Comparison of ENCODE assay signal across 8 cellular contexts in genomic region chr11:111935331-111936044, GRCh38. TPM values are rescaled to one million over a fixed set of nuclear protein-coding genes. Genes with fewer than 3 reads are reported as not detected.
A peak's percentile ranks its signal among the peaks of the same experiment; 100 is the strongest.
DNase-seq lines count a peak whose midpoint lies in the region; ATAC-seq and TF ChIP-seq lines count a peak whose summit lies in the region.
"Had no signal": no experiment of that assay in that cellular context is flagged by ENCODE, and none has a peak within 500 bp of the region (broad histone marks: within the 10 kb centered on the region; RNA-seq: fewer than 3 reads in every experiment).

No MANE protein-coding gene starts in this region.

- H3K9me1 ChIP-seq in IMR-90 (ENCODE audit: insufficient read depth, low read length): peaks cover 25% of the 10 kb centered on the region

- peak overlapping the region; percentile 67 for H2AFZ ChIP-seq in IMR-90 (replicated peaks; ENCODE audit: low read length, poor library complexity)

- in situ Hi-C loops in IMR-90 (cut with MboI; ENCODE audit: low sequenced_read_pairs): loop anchor here (5.0 kb wide), 1 partner anchor 42 kb away; no protein-coding TSS in a partner anchor

- H3K14ac ChIP-seq in IMR-90 (replicated peaks; ENCODE audit: low read depth, low read length): peak overlapping the region; percentile 67

- no peak for TF ChIP-seq CTCF in IMR-90 (conservative IDR thresholded peaks at IDR 0.05; ENCODE audit: low read depth, low read length)

- DNase-seq in IMR-90 (peak; percentile 15), immature natural killer cell (no peak), GM19238 (ENCODE audit: insufficient read length, low spot score) (no peak), NK-92 (lab: John Stamatoyannopoulos, UW; ENCODE audit: unreplicated experiment) (no peak)
- DNase-seq in activated CD4-positive, alpha-beta memory T cell treated with anti-CD3 and anti-CD28 coated beads for 36 hours: no peak

- CTCF ChIA-PET in IMR-90 (lab: Yijun Ruan, JAX): interaction anchor here (1.0 to 1.9 kb wide), 3 partner anchors 8 to 62 kb away, joined by 3 to 11 read pairs (median 4); no protein-coding TSS in a partner anchor
- CTCF ChIA-PET in activated CD4-positive, alpha-beta memory T cell treated with anti-CD3 and anti-CD28 coated beads for 36 hours (lab: Charles Lee): interaction anchor here (1.5 to 10.7 kb wide), 4 partner anchors 9 to 45 kb away, joined by 4 to 190 read pairs (median 12); no protein-coding TSS in a partner anchor

- no peak overlapping the region; the same call in 1 of the 2 replicates for H3K18ac ChIP-seq in IMR-90 (ENCODE audit: low read depth, low read length)

- no peaks in the 10 kb centered on the region for H3K27me3 ChIP-seq in IMR-90 (ENCODE audit: control insufficient read depth, insufficient read depth, low read length)

- H3K36me3 Mint-ChIP-seq in activated CD4-positive, alpha-beta memory T cell treated with anti-CD3 and anti-CD28 coated beads for 36 hours: no peaks in the 10 kb centered on the region
- no peaks in the 10 kb centered on the region for H3K36me3 Mint-ChIP-seq in immature natural killer cell
- no peaks in the 10 kb centered on the region for H3K36me3 Mint-ChIP-seq in stimulated activated memory B cell treated with anti-CD40 and anti-IgM and Interleukin-4, amounts not matched to agents 10 μg/mL and 1 μg/mL and 100 μg/mL, for 72 hours

- peak overlapping the region; percentile 95; the same call in 1 of the 2 replicates for H3K4me2 ChIP-seq in IMR-90 (ENCODE audit: low read depth, low read length)

- H4K20me1 ChIP-seq in IMR-90 (ENCODE audit: insufficient read depth, low read length): no peaks in the 10 kb centered on the region

- peak overlapping the region; percentile 20; the same call in 2 of the 3 replicates for H2BK15ac ChIP-seq in IMR-90 (ENCODE audit: low read depth, low read length)

- peak overlapping the region; percentile 39; the same call in 1 of the 2 replicates for H3K27ac ChIP-seq in IMR-90 (ENCODE audit: insufficient read depth, low read length)

- 55% methylated on average over 2 of the region's 4 CpGs; no CpG with 5 or more reads in 1 of the 2 experiments for WGBS in IMR-90 (ENCODE audit: extremely low coverage in 2 of 2, insufficient read length in 1 of 2), 2 experiments

- H3K27me3 Mint-ChIP-seq in activated CD4-positive, alpha-beta memory T cell treated with anti-CD3 and anti-CD28 coated beads for 36 hours: no peaks in the 10 kb centered on the region
- H3K27me3 Mint-ChIP-seq in immature natural killer cell (ENCODE audit: low read depth in 3 of 3): peaks cover 1 to 4% (median 4%) of the 10 kb centered on the region in 3 donors
- H3K27me3 Mint-ChIP-seq in stimulated activated memory B cell treated with anti-CD40 and anti-IgM and Interleukin-4, amounts not matched to agents 10 μg/mL and 1 μg/mL and 100 μg/mL, for 72 hours: peaks cover 8% of the 10 kb centered on the region

- no peak overlapping the region; the same call in 1 of the 2 replicates for H3K56ac ChIP-seq in IMR-90 (ENCODE audit: extremely low read depth, insufficient read depth, low read length)

- dilution Hi-C loops in IMR-90 (cut with HindIII; ENCODE audit: low sequenced_read_pairs, unreplicated experiment): no loop called here

- no peaks in the 10 kb centered on the region for H3K9me3 ChIP-seq in IMR-90 (ENCODE audit: control insufficient read depth, insufficient read depth, low read length)

- H4K8ac ChIP-seq in IMR-90 (ENCODE audit: low read depth in 2 of 2, low read length in 2 of 2): peak overlapping the region in 1 of 2 experiments; percentile 72; a peak in 2 of 4 replicates

- H3K4ac ChIP-seq in IMR-90 (ENCODE audit: low read depth, low read length): peak overlapping the region; percentile 65

- H4K5ac ChIP-seq in IMR-90 (ENCODE audit: low read depth, low read length): peak overlapping the region; percentile 71; the same call in 1 of the 2 replicates

- no TSS peak for BruUV-seq in IMR-90 (replicated peaks; lab: Mats Ljungman, UMichigan)

- H3K36me3 ChIP-seq in IMR-90 (ENCODE audit: control insufficient read depth, insufficient read depth, low read length): no peaks in the 10 kb centered on the region

- peaks cover 53% of the 10 kb centered on the region for H3K4me1 Mint-ChIP-seq in activated CD4-positive, alpha-beta memory T cell treated with anti-CD3 and anti-CD28 coated beads for 36 hours (ENCODE audit: low read depth)
- peaks cover 21 to 47% of the 10 kb centered on the region in 2 donors for H3K4me1 Mint-ChIP-seq in immature natural killer cell
- H3K4me1 Mint-ChIP-seq in stimulated activated memory B cell treated with anti-CD40 and anti-IgM and Interleukin-4, amounts not matched to agents 10 μg/mL and 1 μg/mL and 100 μg/mL, for 72 hours: peaks cover 49% of the 10 kb centered on the region

- POLR2A ChIA-PET in IMR-90 (lab: Charles Lee; ENCODE audit: unreplicated experiment): no interaction called here
- POLR2A ChIA-PET in activated CD4-positive, alpha-beta memory T cell treated with anti-CD3 and anti-CD28 coated beads for 36 hours (lab: Charles Lee): interaction anchor here (0.8 to 3.6 kb wide), 6 partner anchors 9 to 151 kb away, joined by 3 to 23 read pairs (median 4); partner anchors contain the start of genes SDHD and TIMM8B

- H3K27ac Mint-ChIP-seq in activated CD4-positive, alpha-beta memory T cell treated with anti-CD3 and anti-CD28 coated beads for 36 hours: peak overlapping the region; percentile 67
- H3K27ac Mint-ChIP-seq in immature natural killer cell: peak overlapping the region in 2 of 6 donors; percentile 63 to 72
- peak overlapping the region; percentile 43 for H3K27ac Mint-ChIP-seq in stimulated activated memory B cell treated with anti-CD40 and anti-IgM and Interleukin-4, amounts not matched to agents 10 μg/mL and 1 μg/mL and 100 μg/mL, for 72 hours

- H3K9me3 Mint-ChIP-seq in activated CD4-positive, alpha-beta memory T cell treated with anti-CD3 and anti-CD28 coated beads for 36 hours: no peaks in the 10 kb centered on the region
- no peaks in the 10 kb centered on the region for H3K9me3 Mint-ChIP-seq in immature natural killer cell
- no peaks in the 10 kb centered on the region for H3K9me3 Mint-ChIP-seq in stimulated activated memory B cell treated with anti-CD40 and anti-IgM and Interleukin-4, amounts not matched to agents 10 μg/mL and 1 μg/mL and 100 μg/mL, for 72 hours

- 0 out of 2 replicates have a peak overlapping the region, but pooled peaks have one; percentile 14 for H3K9ac ChIP-seq in IMR-90 (ENCODE audit: low read depth, low read length)

- ATAC-seq in IMR-90 (ENCODE audit: low read depth) (no peak), GM18498 (IDR thresholded peaks at IDR 0.05; ENCODE audit: unreplicated experiment) (no peak)
- ATAC-seq in stimulated activated memory B cell treated with anti-CD40 and anti-IgM and Interleukin-4, amounts not matched to agents 10 μg/mL and 1 μg/mL and 100 μg/mL, for 72 hours: no peak

- no peak overlapping the region for H4K91ac ChIP-seq in IMR-90 (ENCODE audit: insufficient read depth, low read depth, low read length)

- H2BK5ac ChIP-seq in IMR-90 (ENCODE audit: low read depth, low read length, poor library complexity, severe bottlenecking): peak overlapping the region; percentile 75

- H3K4me3 ChIP-seq in IMR-90 (ENCODE audit: insufficient read depth, low read depth, low read length): no peak overlapping the region

- TF ChIP-seq POLR2A in IMR-90 (IDR thresholded peaks at IDR 0.05; ENCODE audit: low read depth, low read length): no peak

- H3K23ac ChIP-seq in IMR-90 (ENCODE audit: low read depth, low read length): peak overlapping the region; percentile 97

- intact Hi-C loops in IMR-90 (cut with micrococcal nuclease): loop anchor here (2.0 kb wide), 1 partner anchor 57 kb away; the partner anchor contains the start of genes CFAP68 and FDXACB1
- intact Hi-C loops in activated CD4-positive, alpha-beta memory T cell treated with anti-CD3 and anti-CD28 coated beads for 36 hours (cut with micrococcal nuclease): loop anchor here (1.0 to 10.0 kb wide), 7 partner anchors 9 to 561 kb away; partner anchors contain the start of genes BCO2, DLAT, NKAPD1 and PIH1D2

- peaks cover 32% of the 10 kb centered on the region for H3K4me1 ChIP-seq in IMR-90 (ENCODE audit: control insufficient read depth, insufficient read depth, low read length)

- TF ChIP-seq RAD21 in IMR-90 (IDR thresholded peaks at IDR 0.05; ENCODE audit: low read length): no peak

- peak overlapping the region; percentile 47 for H2BK120ac ChIP-seq in IMR-90 (ENCODE audit: low read depth, low read length)

- peaks cover 12 to 29% of the 10 kb centered on the region in 2 experiments; a peak in 3 of 4 replicates for H3K79me1 ChIP-seq in IMR-90 (ENCODE audit: low read depth in 1 of 2, low read length in 2 of 2)

- H2AK9ac ChIP-seq in IMR-90 (replicated peaks; ENCODE audit: low read depth, low read length, poor library complexity): no peak overlapping the region

- H2AK5ac ChIP-seq in IMR-90 (ENCODE audit: low read depth, low read length): peak overlapping the region; percentile 26; the same call in 1 of the 2 replicates

- H3K4me3 Mint-ChIP-seq in activated CD4-positive, alpha-beta memory T cell treated with anti-CD3 and anti-CD28 coated beads for 36 hours: no peak overlapping the region
- peak overlapping the region; percentile 0 to 86 (median 51) for H3K4me3 Mint-ChIP-seq in immature natural killer cell
- no peak overlapping the region for H3K4me3 Mint-ChIP-seq in stimulated activated memory B cell treated with anti-CD40 and anti-IgM and Interleukin-4, amounts not matched to agents 10 μg/mL and 1 μg/mL and 100 μg/mL, for 72 hours

- peak overlapping the region; percentile 67 for H2BK20ac ChIP-seq in IMR-90 (ENCODE audit: low read depth, low read length)

RNA-seq across cellular contexts. Expression of gene DIXDC1, which starts 1.7 kb away (rescaled TPM):
- 10.4 and 11.1 TPM in 2 replicates for total RNA-seq in IMR-90 (2012; rRNA removed)
- polyA plus RNA-seq in IMR-90 (2012; rRNA removed) (5.3 and 5.9 TPM in 2 replicates), immature natural killer cell (not detected)
- 2.0 and 3.9 TPM in 2 replicates for polyA plus RNA-seq in IMR-90 (2012; cell fraction: cytosol; rRNA removed)
- polyA plus RNA-seq in IMR-90 (2012; cell fraction: nucleus; rRNA removed; ENCODE audit: low replicate concordance): 3.3 and 7.3 TPM in 2 replicates
- total RNA-seq in activated CD4-positive, alpha-beta memory T cell treated with anti-CD3 and anti-CD28 coated beads for 36 hours: 10 to 100 TPM; 13.3 to 14.9 TPM

RNA-seq across cellular contexts. Expression of gene C11orf52, which starts 16.8 kb away (rescaled TPM):
- 0.28 and 0.90 TPM in 2 replicates for total RNA-seq in IMR-90 (2012; rRNA removed)
- polyA plus RNA-seq in IMR-90 (2012; rRNA removed) (1.0 and 1.1 TPM in 2 replicates), immature natural killer cell (not detected)
- 0.57 and 0.73 TPM in 2 replicates for polyA plus RNA-seq in IMR-90 (2012; cell fraction: cytosol; rRNA removed)
- polyA plus RNA-seq in IMR-90 (2012; cell fraction: nucleus; rRNA removed; ENCODE audit: low replicate concordance): 0.17 and 0.50 TPM in 2 replicates
- not detected for total RNA-seq in activated CD4-positive, alpha-beta memory T cell treated with anti-CD3 and anti-CD28 coated beads for 36 hours

RNA-seq across cellular contexts. Expression of gene HSPB2, which starts 23.0 kb away (rescaled TPM):
- total RNA-seq in IMR-90 (2012; rRNA removed): under 0.01 and 0.18 TPM in 2 replicates
- polyA plus RNA-seq in IMR-90 (2012; rRNA removed): 0.55 and 1.0 TPM in 2 replicates
- 0.27 and 0.36 TPM in 2 replicates for polyA plus RNA-seq in IMR-90 (2012; cell fraction: cytosol; rRNA removed)
- 0.68 and 0.70 TPM in 2 replicates for polyA plus RNA-seq in IMR-90 (2012; cell fraction: nucleus; rRNA removed; ENCODE audit: low replicate concordance)
- total RNA-seq in activated CD4-positive, alpha-beta memory T cell treated with anti-CD3 and anti-CD28 coated beads for 36 hours: not detected
- polyA plus RNA-seq in immature natural killer cell: not detected
- total RNA-seq: NCI-H460 had no signal

RNA-seq across cellular contexts. Expression of gene CRYAB, which starts 23.9 kb away (rescaled TPM):
- 3.9 and 6.5 TPM in 2 replicates for total RNA-seq in IMR-90 (2012; rRNA removed)
- polyA plus RNA-seq in IMR-90 (2012; rRNA removed) (16.5 and 19.5 TPM in 2 replicates), immature natural killer cell (not detected)
- polyA plus RNA-seq in IMR-90 (2012; cell fraction: cytosol; rRNA removed): 12.3 and 25.3 TPM in 2 replicates
- 4.3 and 6.7 TPM in 2 replicates for polyA plus RNA-seq in IMR-90 (2012; cell fraction: nucleus; rRNA removed; ENCODE audit: low replicate concordance)
- not detected for total RNA-seq in activated CD4-positive, alpha-beta memory T cell treated with anti-CD3 and anti-CD28 coated beads for 36 hours

RNA-seq across cellular contexts. Expression of gene CFAP68, which starts 56.1 kb away (rescaled TPM):
- total RNA-seq in IMR-90 (2012; rRNA removed): 8.9 and 10.2 TPM in 2 replicates
- polyA plus RNA-seq in IMR-90 (2012; rRNA removed): 17.0 and 19.9 TPM in 2 replicates
- 12.8 and 19.3 TPM in 2 replicates for polyA plus RNA-seq in IMR-90 (2012; cell fraction: cytosol; rRNA removed)
- polyA plus RNA-seq in IMR-90 (2012; cell fraction: nucleus; rRNA removed; ENCODE audit: low replicate concordance): 1.6 and 6.8 TPM in 2 replicates
- total RNA-seq in activated CD4-positive, alpha-beta memory T cell treated with anti-CD3 and anti-CD28 coated beads for 36 hours: 10 to 100 TPM; 29.9 to 33.6 TPM
- polyA plus RNA-seq in immature natural killer cell: 10 to 100 TPM; 12.4 to 14.5 (median 12.6) TPM

Comparison
In these comparisons a context has a peak if more than half of its experiments do, and no peak if none do; other contexts are left out.
1. H3K4me3 Mint-ChIP-seq: peak in immature natural killer cell (5 of 5); none in activated CD4-positive, alpha-beta memory T cell treated with anti-CD3 and anti-CD28 coated beads for 36 hours (single experiment) and stimulated activated memory B cell treated with anti-CD40 and anti-IgM and Interleukin-4, amounts not matched to agents 10 μg/mL and 1 μg/mL and 100 μg/mL, for 72 hours (single experiment).